In the genomic region with DNA sequence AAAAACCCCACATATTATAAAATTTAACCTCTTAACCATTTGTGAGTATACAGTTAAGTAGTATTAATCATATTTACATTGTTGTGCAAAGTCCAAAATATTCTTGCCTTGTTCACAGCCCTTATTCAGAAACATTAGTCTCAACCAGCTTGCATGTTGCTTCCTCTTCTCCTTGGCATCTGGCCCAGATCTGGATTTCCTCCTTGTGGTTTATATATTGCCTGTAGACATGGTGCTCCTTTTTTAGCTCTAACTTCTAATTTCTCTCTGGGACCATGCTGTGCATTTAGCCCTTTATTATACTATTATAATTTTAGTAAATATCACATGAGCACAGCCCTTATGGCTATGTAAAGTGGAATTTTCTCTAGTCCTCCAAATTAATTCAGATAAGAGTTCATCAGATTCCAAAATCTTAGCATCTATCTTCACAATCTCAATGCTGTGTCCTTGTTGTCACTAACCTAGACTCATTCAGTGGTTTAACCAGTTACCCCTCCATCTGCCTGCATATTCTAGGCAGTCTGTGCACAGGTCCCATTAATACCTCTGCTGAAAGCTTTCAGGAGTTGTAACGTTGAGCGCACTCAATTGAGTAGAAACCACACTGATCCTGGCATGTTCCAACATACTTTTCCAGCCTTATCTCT, we compare ENCODE assay signal across 8 cellular contexts. TPM values are rescaled to one million over a fixed set of nuclear protein-coding genes. Genes with fewer than 3 reads are reported as not detected.
A peak's percentile ranks its signal among the peaks of the same experiment; 100 is the strongest.
DNase-seq lines count a peak whose midpoint lies in the region; ATAC-seq, FAIRE-seq and TF ChIP-seq lines count a peak whose summit lies in the region.

No MANE protein-coding gene starts in this region.

- ATAC-seq in GM18511 (IDR thresholded peaks at IDR 0.05; ENCODE audit: unreplicated experiment) (peak; percentile 89), lower lobe of right lung (peak; percentile 82 to 84)

- H3K4me1 Mint-ChIP-seq in nephron progenitor cell (peaks cover 12% of the 10 kb centered on the region), chondrocyte (ENCODE audit: low read depth) (peaks cover 57% of the 10 kb centered on the region)

- FAIRE-seq in bronchial epithelial cell (lab: Jason Lieb, UNC) = no peak

- no peak overlapping the region for H3K4me3 Mint-ChIP-seq in nephron progenitor cell
- no peak overlapping the region for H3K4me3 Mint-ChIP-seq in chondrocyte (ENCODE audit: unreplicated experiment)

- H3K9me3 ChIP-seq in lower lobe of right lung = no peaks in the 10 kb centered on the region

- H3K4me3 ChIP-seq in bronchial epithelial cell (ENCODE audit: low read depth, low read length) (no peak overlapping the region), lower lobe of right lung (no peak overlapping the region)

- no peak overlapping the region for H3K27ac ChIP-seq in lower lobe of right lung

- no peak for TF ChIP-seq CTCF in bronchial epithelial cell (IDR thresholded peaks at IDR 0.05; ENCODE audit: insufficient read depth, low read length, severe bottlenecking)
- no peak for TF ChIP-seq CTCF in lower lobe of right lung (IDR thresholded peaks at IDR 0.05)
- no peak for TF ChIP-seq CTCF in nephron progenitor cell (IDR thresholded peaks at IDR 0.05)
- no peak for TF ChIP-seq CTCF in chondrocyte (IDR thresholded peaks at IDR 0.05)

- H3K27ac Mint-ChIP-seq in nephron progenitor cell (no peak overlapping the region), chondrocyte (ENCODE audit: unreplicated experiment) (no peak overlapping the region)

- peaks cover 22% of the 10 kb centered on the region for H3K27me3 Mint-ChIP-seq in nephron progenitor cell (ENCODE audit: low read depth, poor library complexity)
- H3K27me3 Mint-ChIP-seq in chondrocyte (ENCODE audit: low read depth) = no peaks in the 10 kb centered on the region

- intact Hi-C loops in lower lobe of right lung (cut with DNase I) = loop anchor here (10.0 kb wide), 1 partner anchor 78 kb away; no protein-coding TSS in a partner anchor

- H3K27me3 ChIP-seq in bronchial epithelial cell (ENCODE audit: control insufficient read depth, insufficient read depth, low read length) (no peaks in the 10 kb centered on the region), lower lobe of right lung (ENCODE audit: low read depth) (no peaks in the 10 kb centered on the region)

- H3K36me3 ChIP-seq in bronchial epithelial cell (ENCODE audit: control insufficient read depth, insufficient read depth, low read length) (no peaks in the 10 kb centered on the region), lower lobe of right lung (no peaks in the 10 kb centered on the region)

- peaks cover 50% of the 10 kb centered on the region for H3K4me1 ChIP-seq in lower lobe of right lung

- H3K9me3 Mint-ChIP-seq in nephron progenitor cell (no peaks in the 10 kb centered on the region), chondrocyte (ENCODE audit: low read depth) (no peaks in the 10 kb centered on the region)

- DNase-seq in Ammon's horn (ENCODE audit: low spot score) (peak; percentile 73), NCI-H1092 (lab: John Stamatoyannopoulos, UW) (peak; percentile 15), bronchial epithelial cell (ENCODE audit: low read depth) (peak; percentile 82), lower lobe of right lung (peak; percentile 48), nephron progenitor cell (no peak), chondrocyte (ENCODE audit: low spot score) (no peak), NCI-H526 treated with DMSO at 0.1 percent for 48 hours (lab: John Stamatoyannopoulos, UW) (no peak)

- H3K36me3 Mint-ChIP-seq in nephron progenitor cell (ENCODE audit: low read depth) (no peaks in the 10 kb centered on the region), chondrocyte (ENCODE audit: low read depth) (no peaks in the 10 kb centered on the region)

RNA-seq across cellular contexts. Expression of gene CPED1, which starts 7.9 kb away (rescaled TPM):
- under 0.01 and 0.26 TPM in 2 replicates for total RNA-seq in bronchial epithelial cell
- 38.6 TPM for total RNA-seq in lower lobe of right lung
- 2.8 to 4.9 TPM (median 4.0 TPM) in 3 replicates for total RNA-seq in chondrocyte

RNA-seq across cellular contexts. Expression of gene ING3, which starts 45.9 kb away (rescaled TPM):
- 6.5 and 10.8 TPM in 2 replicates for total RNA-seq in bronchial epithelial cell
- 21.5 TPM for total RNA-seq in lower lobe of right lung
- total RNA-seq in chondrocyte = 14.2 to 18.6 TPM (median 17.4 TPM) in 3 replicates

Comparison
In these comparisons a context has a peak if more than half of its experiments do, and no peak if none do; other contexts are left out.
1. DNase-seq: peak in Ammon's horn (single experiment), NCI-H1092 (single experiment), bronchial epithelial cell (single experiment) and lower lobe of right lung (single experiment); none in nephron progenitor cell (single experiment), chondrocyte (single experiment) and NCI-H526 treated with DMSO at 0.1 percent for 48 hours (single experiment).